9 cellular contexts compared by ENCODE assay signal in genomic region chr10:132363921-132364593, GRCh38. TPM values are rescaled to one million over a fixed set of nuclear protein-coding genes. Genes with fewer than 3 reads are reported as not detected.
DNase-seq lines count a peak whose midpoint lies in the region; ATAC-seq and TF ChIP-seq lines count a peak whose summit lies in the region.
"Had no signal": no experiment of that assay in that cellular context is flagged by ENCODE, and none has a peak within 500 bp of the region (broad histone marks: within the 10 kb centered on the region; RNA-seq: fewer than 3 reads in every experiment).

No MANE protein-coding gene starts in this region.

- H3K9me3 ChIP-seq in DND-41 (ENCODE audit: insufficient read depth, low read length, severe bottlenecking) (no peaks in the 10 kb centered on the region), OCI-LY7 (ENCODE audit: low read length) (no peaks in the 10 kb centered on the region), PC-9 (ENCODE audit: insufficient read depth, low read depth) (no peaks in the 10 kb centered on the region)
- H3K9me3 ChIP-seq in naive thymus-derived CD4-positive, alpha-beta T cell (ENCODE audit: control insufficient read depth in 2 of 3, low read length in 3 of 3), result no peaks in the 10 kb centered on the region

- H2AFZ ChIP-seq in DND-41 (ENCODE audit: low read depth, low read length), result no peak overlapping the region
- no peak overlapping the region for H2AFZ ChIP-seq in OCI-LY7 (ENCODE audit: low read length)
- no peak overlapping the region for H2AFZ ChIP-seq in PC-9

- no peak overlapping the region for H3K9ac ChIP-seq in DND-41 (ENCODE audit: low read depth, low read length)

- H3K9me3 Mint-ChIP-seq in naive thymus-derived CD4-positive, alpha-beta T cell, result peaks cover 0 to 8% (median 0%) of the 10 kb centered on the region in 11 donors

- H3K4me2 ChIP-seq in DND-41 (ENCODE audit: insufficient read depth, low read length), result no peak overlapping the region
- no peak overlapping the region for H3K4me2 ChIP-seq in OCI-LY7 (ENCODE audit: low read length)
- no peak overlapping the region for H3K4me2 ChIP-seq in PC-9

- TF ChIP-seq CTCF in DND-41 (IDR thresholded peaks at IDR 0.05; ENCODE audit: borderline replicate concordance, extremely low read depth, low read length, poor library complexity, severe bottlenecking) (no peak), OCI-LY7 (conservative IDR thresholded peaks at IDR 0.05; ENCODE audit: low read length) (no peak), PC-9 (conservative IDR thresholded peaks at IDR 0.05) (no peak)

- peaks cover 7 to 28% (median 9%) of the 10 kb centered on the region in 5 donors for H3K36me3 Mint-ChIP-seq in naive thymus-derived CD4-positive, alpha-beta T cell

- intact Hi-C loops in naive thymus-derived CD4-positive, alpha-beta T cell (cut with micrococcal nuclease), result no loop called here
- intact Hi-C loops in OCI-LY7 (cut with micrococcal nuclease; ENCODE audit: unreplicated experiment), result no loop called here
- intact Hi-C loops in PC-9 (cut with micrococcal nuclease; ENCODE audit: unreplicated experiment), result no loop called here

- peak; percentile 62; the same call in 2 of the 3 replicates for ATAC-seq in DND-41 (ENCODE audit: insufficient read depth, low read depth)
- ATAC-seq in naive thymus-derived CD4-positive, alpha-beta T cell, result peak; percentile 61
- ATAC-seq in HG03571 (IDR thresholded peaks at IDR 0.05; ENCODE audit: unreplicated experiment), result no peak

- peaks cover 3% of the 10 kb centered on the region; the same call in 1 of the 2 replicates for H3K36me3 ChIP-seq in DND-41 (ENCODE audit: insufficient read depth, low read length)
- H3K36me3 ChIP-seq in naive thymus-derived CD4-positive, alpha-beta T cell (ENCODE audit: control insufficient read depth in 2 of 3, insufficient read depth in 3 of 3, low read length in 3 of 3), result no peaks in the 10 kb centered on the region
- H3K36me3 ChIP-seq in OCI-LY7 (ENCODE audit: insufficient read depth, low read length), result no peaks in the 10 kb centered on the region
- no peaks in the 10 kb centered on the region for H3K36me3 ChIP-seq in PC-9 (ENCODE audit: low read depth)

- H3K27me3 Mint-ChIP-seq in naive thymus-derived CD4-positive, alpha-beta T cell, result peaks cover 0 to 5% (median 0%) of the 10 kb centered on the region in 5 donors

- H3K27ac ChIP-seq in DND-41 (ENCODE audit: low read length) (no peak overlapping the region), OCI-LY7 (ENCODE audit: low read depth, low read length, poor library complexity, severe bottlenecking) (no peak overlapping the region), PC-9 (no peak overlapping the region)
- no peak overlapping the region for H3K27ac ChIP-seq in naive thymus-derived CD4-positive, alpha-beta T cell (ENCODE audit: low read depth, low read length)

- BruUV-seq in OCI-LY7 (replicated peaks; lab: Mats Ljungman, UMichigan), result no TSS peak
- BruUV-seq in PC-9 (replicated peaks; lab: Mats Ljungman, UMichigan), result no TSS peak

- peak overlapping the region in 3 of 9 donors; percentile 0 to 72 (median 28) for H3K27ac Mint-ChIP-seq in naive thymus-derived CD4-positive, alpha-beta T cell

- H3K4me3 Mint-ChIP-seq in naive thymus-derived CD4-positive, alpha-beta T cell, result no peak overlapping the region

- H3K9me2 ChIP-seq in OCI-LY7 (ENCODE audit: insufficient read depth, low read length) (no peaks in the 10 kb centered on the region), PC-9 (ENCODE audit: insufficient read depth) (no peaks in the 10 kb centered on the region)

- no peaks in the 10 kb centered on the region for H3K4me1 ChIP-seq in DND-41 (ENCODE audit: insufficient read depth, low read length)
- no peaks in the 10 kb centered on the region for H3K4me1 ChIP-seq in naive thymus-derived CD4-positive, alpha-beta T cell (ENCODE audit: control insufficient read depth in 2 of 2, insufficient read depth in 2 of 2, low read length in 2 of 2)
- H3K4me1 ChIP-seq in OCI-LY7 (ENCODE audit: insufficient read depth, low read length, poor library complexity, severe bottlenecking), result no peaks in the 10 kb centered on the region
- no peaks in the 10 kb centered on the region for H3K4me1 ChIP-seq in PC-9 (replicated peaks; ENCODE audit: insufficient read depth)

- POLR2A ChIA-PET in naive thymus-derived CD4-positive, alpha-beta T cell (lab: Charles Lee), result no interaction called here
- POLR2A ChIA-PET in OCI-LY7 (lab: Charles Lee) (no interaction called here), PC-9 (lab: Charles Lee; ENCODE audit: unreplicated experiment) (no interaction called here)

- H3K27me3 ChIP-seq in DND-41 (ENCODE audit: insufficient read depth, low read length, poor library complexity) (no peaks in the 10 kb centered on the region), PC-9 (ENCODE audit: insufficient read depth, low read depth) (no peaks in the 10 kb centered on the region)
- no peaks in the 10 kb centered on the region for H3K27me3 ChIP-seq in naive thymus-derived CD4-positive, alpha-beta T cell (ENCODE audit: control insufficient read depth in 2 of 2, insufficient read depth in 2 of 2, low read length in 2 of 2)

- H3K4me3 ChIP-seq in DND-41 (ENCODE audit: low read depth in 1 of 2, low read length in 2 of 2) (no peak overlapping the region), OCI-LY7 (ENCODE audit: low read depth, low read length, poor library complexity, severe bottlenecking) (no peak overlapping the region), PC-9 (no peak overlapping the region)
- H3K4me3 ChIP-seq in naive thymus-derived CD4-positive, alpha-beta T cell (ENCODE audit: low read length), result no peak overlapping the region

- H4K20me1 ChIP-seq in DND-41 (ENCODE audit: insufficient read depth, low read length) (no peaks in the 10 kb centered on the region), OCI-LY7 (ENCODE audit: insufficient read depth, low read length) (no peaks in the 10 kb centered on the region), PC-9 (ENCODE audit: insufficient read depth) (no peaks in the 10 kb centered on the region)

- H3K79me2 ChIP-seq in DND-41 (ENCODE audit: insufficient read depth, low read length) (no peaks in the 10 kb centered on the region), OCI-LY7 (ENCODE audit: insufficient read depth, low read depth, low read length) (no peaks in the 10 kb centered on the region), PC-9 (ENCODE audit: low read depth) (no peaks in the 10 kb centered on the region)

- H3F3A ChIP-seq in PC-9 (ENCODE audit: insufficient read depth, low read depth), result no peaks in the 10 kb centered on the region

- DNase-seq in DND-41 (no peak), HK-2 (ENCODE audit: unreplicated experiment) (peak; percentile 28), dedifferentiated amniotic fluid mesenchymal stem cell (ENCODE audit: extremely low spot score) (peak; percentile 22), OCI-LY7 (ENCODE audit: low spot score) (no peak), activated gamma-delta T cell treated with Interleukin-2 at 50 U/mL for 16 hours (no peak), PC-9 (no peak)
- DNase-seq in naive thymus-derived CD4-positive, alpha-beta T cell, result no peak
- DNase-seq: NCI-H187 had no signal

- H3K4me1 Mint-ChIP-seq in naive thymus-derived CD4-positive, alpha-beta T cell, result peaks cover 0 to 10% (median 5%) of the 10 kb centered on the region in 7 donors

- CTCF ChIA-PET in naive thymus-derived CD4-positive, alpha-beta T cell (lab: Charles Lee), result no interaction called here
- CTCF ChIA-PET in OCI-LY7 (lab: Charles Lee; ENCODE audit: unreplicated experiment) (no interaction called here), PC-9 (lab: Charles Lee) (no interaction called here)

RNA-seq across cellular contexts. Expression of gene LRRC27, which starts 32.1 kb away (rescaled TPM):
- total RNA-seq in naive thymus-derived CD4-positive, alpha-beta T cell, result 10 to 100 TPM in 1 of 5 experiments, 1 to 10 TPM in 4; 3.4 to 10.8 (median 7.1) TPM
- 1 to 10 TPM; 1.8 to 4.9 TPM for polyA plus RNA-seq in naive thymus-derived CD4-positive, alpha-beta T cell
- 10.0 and 13.0 TPM in 2 replicates for total RNA-seq in OCI-LY7 (2014; rRNA removed; shearing (Covaris generic))
- total RNA-seq in OCI-LY7 (2022) (16.1 and 17.3 TPM in 2 replicates), PC-9 (2021) (10.0 and 17.5 TPM in 2 replicates)

RNA-seq across cellular contexts. Expression of gene PWWP2B, which starts 32.9 kb away (rescaled TPM):
- total RNA-seq in naive thymus-derived CD4-positive, alpha-beta T cell, result 10 to 100 TPM in 4 of 5 experiments, 1 to 10 TPM in 1; 9.1 to 22.2 (median 12.1) TPM
- 1 to 10 TPM; 1.5 to 3.6 TPM for polyA plus RNA-seq in naive thymus-derived CD4-positive, alpha-beta T cell
- total RNA-seq in OCI-LY7 (2014; rRNA removed; shearing (Covaris generic)), result 4.6 and 5.9 TPM in 2 replicates
- total RNA-seq in OCI-LY7 (2022), result 9.4 and 10.6 TPM in 2 replicates
- total RNA-seq in PC-9 (2021), result 16.9 and 20.6 TPM in 2 replicates

RNA-seq across cellular contexts. Expression of gene STK32C, which starts 56.3 kb away (rescaled TPM):
- 10 to 100 TPM in 4 of 5 experiments, 1 to 10 TPM in 1; 8.7 to 19.4 (median 12.0) TPM for total RNA-seq in naive thymus-derived CD4-positive, alpha-beta T cell
- polyA plus RNA-seq in naive thymus-derived CD4-positive, alpha-beta T cell, result 1 to 10 TPM; 4.6 to 7.2 TPM
- 13.1 and 16.8 TPM in 2 replicates for total RNA-seq in OCI-LY7 (2014; rRNA removed; shearing (Covaris generic))
- 30.4 and 32.4 TPM in 2 replicates for total RNA-seq in OCI-LY7 (2022)
- 13.9 and 21.8 TPM in 2 replicates for total RNA-seq in PC-9 (2021)

Comparison
In these comparisons a context has a peak if more than half of its experiments do, and no peak if none do; other contexts are left out.
1. DNase-seq: peak in HK-2 (single experiment) and dedifferentiated amniotic fluid mesenchymal stem cell (single experiment); none in DND-41 (single experiment), naive thymus-derived CD4-positive, alpha-beta T cell (0 of 9), OCI-LY7 (single experiment), activated gamma-delta T cell treated with Interleukin-2 at 50 U/mL for 16 hours (single experiment) and PC-9 (0 of 2).